In genomic region chr22:26534874-26535470, GRCh38 we compare ENCODE assay signal across 1 cellular context.
TF ChIP-seq lines count a peak whose summit lies in the region.

No MANE protein-coding gene starts in this region.

TF ChIP-seq in WTC11, 78 proteins besides CTCF, POLR2A, EP300 and RAD21 (continued from another document):
- TF ChIP-seq, protein P1, sequence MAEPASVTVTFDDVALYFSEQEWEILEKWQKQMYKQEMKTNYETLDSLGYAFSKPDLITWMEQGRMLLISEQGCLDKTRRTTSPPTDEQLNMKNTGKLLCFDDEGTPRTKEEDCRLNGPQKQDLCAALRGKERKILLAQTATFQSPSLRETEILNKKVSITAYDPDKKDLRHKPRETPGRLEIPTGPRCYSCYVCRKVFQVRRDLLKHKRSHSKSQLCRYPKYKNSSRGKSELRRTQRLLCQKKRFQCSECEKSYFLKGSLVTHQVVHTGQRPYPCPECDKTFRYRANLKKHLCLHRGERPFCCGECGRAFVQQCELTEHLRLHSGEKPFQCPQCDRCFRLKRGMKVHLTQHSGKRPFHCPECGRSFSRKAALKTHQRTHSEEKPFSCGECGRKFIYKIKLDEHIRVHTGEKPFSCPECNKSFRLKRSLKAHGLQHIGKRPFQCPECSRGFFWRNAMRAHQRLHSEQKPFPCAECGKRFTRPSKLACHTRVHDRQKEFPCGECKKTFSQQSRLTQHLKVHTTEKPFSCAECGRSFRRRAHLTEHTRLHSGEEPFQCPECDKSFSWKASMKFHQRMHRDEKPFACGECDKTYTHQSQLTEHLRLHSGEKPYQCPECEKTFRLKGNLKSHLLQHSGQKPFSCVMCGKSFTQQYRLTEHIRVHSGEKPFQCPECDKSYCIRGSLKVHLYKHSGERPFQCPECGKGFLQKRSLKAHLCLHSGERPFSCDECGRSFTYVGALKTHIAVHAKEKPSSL (CRISPR knock-in tag; conservative IDR thresholded peaks at IDR 0.05), result no peak
- TF ChIP-seq, protein P2, sequence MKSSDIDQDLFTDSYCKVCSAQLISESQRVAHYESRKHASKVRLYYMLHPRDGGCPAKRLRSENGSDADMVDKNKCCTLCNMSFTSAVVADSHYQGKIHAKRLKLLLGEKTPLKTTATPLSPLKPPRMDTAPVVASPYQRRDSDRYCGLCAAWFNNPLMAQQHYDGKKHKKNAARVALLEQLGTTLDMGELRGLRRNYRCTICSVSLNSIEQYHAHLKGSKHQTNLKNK (CRISPR knock-in tag; IDR thresholded peaks at IDR 0.05), result no peak
- TF ChIP-seq JUN (CRISPR knock-in tag; IDR thresholded peaks at IDR 0.05) (no peak), SOX15 (CRISPR knock-in tag; IDR thresholded peaks at IDR 0.05) (no peak), ZNF423 (CRISPR knock-in tag; IDR thresholded peaks at IDR 0.05) (no peak), CREM (CRISPR knock-in tag; IDR thresholded peaks at IDR 0.05) (no peak), NFYB (CRISPR knock-in tag; conservative IDR thresholded peaks at IDR 0.05; ENCODE audit: low read depth) (no peak), GTF2I (CRISPR knock-in tag; conservative IDR thresholded peaks at IDR 0.05) (no peak), TEAD4 (CRISPR knock-in tag; IDR thresholded peaks at IDR 0.05) (no peak)
- TF ChIP-seq, protein P3, sequence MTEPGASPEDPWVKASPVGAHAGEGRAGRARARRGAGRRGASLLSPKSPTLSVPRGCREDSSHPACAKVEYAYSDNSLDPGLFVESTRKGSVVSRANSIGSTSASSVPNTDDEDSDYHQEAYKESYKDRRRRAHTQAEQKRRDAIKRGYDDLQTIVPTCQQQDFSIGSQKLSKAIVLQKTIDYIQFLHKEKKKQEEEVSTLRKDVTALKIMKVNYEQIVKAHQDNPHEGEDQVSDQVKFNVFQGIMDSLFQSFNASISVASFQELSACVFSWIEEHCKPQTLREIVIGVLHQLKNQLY (CRISPR knock-in tag; IDR thresholded peaks at IDR 0.05), result no peak
TF ChIP-seq in WTC11: peak in this region for 0.
